In genomic region chr5:176579323-176579722, GRCh38 we compare ENCODE assay signal across 1 cellular context.
TF ChIP-seq lines count a peak whose summit lies in the region.

No MANE protein-coding gene starts in this region.

TF ChIP-seq in IMR-90, 13 proteins besides CTCF, POLR2A, EP300 and RAD21:
- TF ChIP-seq MAFK (IDR thresholded peaks at IDR 0.05; ENCODE audit: low read depth, low read length) (no peak), CHD1 (IDR thresholded peaks at IDR 0.05; ENCODE audit: low read depth, low read length) (no peak), ELK1 (IDR thresholded peaks at IDR 0.05; ENCODE audit: borderline replicate concordance, low read depth, low read length) (no peak), MAZ (IDR thresholded peaks at IDR 0.05; ENCODE audit: borderline replicate concordance, low read depth, low read length) (no peak), CEBPB (IDR thresholded peaks at IDR 0.05; ENCODE audit: low read depth, low read length) (no peak), RFX5 (IDR thresholded peaks at IDR 0.05; ENCODE audit: low read depth, low read length) (no peak), MXI1 (IDR thresholded peaks at IDR 0.05; ENCODE audit: borderline replicate concordance, low read depth, low read length) (no peak), FOS (IDR thresholded peaks at IDR 0.05; ENCODE audit: low read depth, low read length) (no peak), SMC3 (IDR thresholded peaks at IDR 0.05; ENCODE audit: low read depth, low read length) (no peak), NFE2L2 (IDR thresholded peaks at IDR 0.05; ENCODE audit: low read depth, low read length) (no peak), RCOR1 (IDR thresholded peaks at IDR 0.05; ENCODE audit: insufficient replicate concordance, low read length) (no peak), BHLHE40 (IDR thresholded peaks at IDR 0.05; ENCODE audit: low read depth, low read length) (no peak)
- TF ChIP-seq, protein P1, sequence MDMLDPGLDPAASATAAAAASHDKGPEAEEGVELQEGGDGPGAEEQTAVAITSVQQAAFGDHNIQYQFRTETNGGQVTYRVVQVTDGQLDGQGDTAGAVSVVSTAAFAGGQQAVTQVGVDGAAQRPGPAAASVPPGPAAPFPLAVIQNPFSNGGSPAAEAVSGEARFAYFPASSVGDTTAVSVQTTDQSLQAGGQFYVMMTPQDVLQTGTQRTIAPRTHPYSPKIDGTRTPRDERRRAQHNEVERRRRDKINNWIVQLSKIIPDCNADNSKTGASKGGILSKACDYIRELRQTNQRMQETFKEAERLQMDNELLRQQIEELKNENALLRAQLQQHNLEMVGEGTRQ (IDR thresholded peaks at IDR 0.05; ENCODE audit: low read depth, low read length) = no peak
TF ChIP-seq in IMR-90: peak in this region for 0.
